Comparison of ENCODE assay signal across 8 cellular contexts in the genomic region with DNA sequence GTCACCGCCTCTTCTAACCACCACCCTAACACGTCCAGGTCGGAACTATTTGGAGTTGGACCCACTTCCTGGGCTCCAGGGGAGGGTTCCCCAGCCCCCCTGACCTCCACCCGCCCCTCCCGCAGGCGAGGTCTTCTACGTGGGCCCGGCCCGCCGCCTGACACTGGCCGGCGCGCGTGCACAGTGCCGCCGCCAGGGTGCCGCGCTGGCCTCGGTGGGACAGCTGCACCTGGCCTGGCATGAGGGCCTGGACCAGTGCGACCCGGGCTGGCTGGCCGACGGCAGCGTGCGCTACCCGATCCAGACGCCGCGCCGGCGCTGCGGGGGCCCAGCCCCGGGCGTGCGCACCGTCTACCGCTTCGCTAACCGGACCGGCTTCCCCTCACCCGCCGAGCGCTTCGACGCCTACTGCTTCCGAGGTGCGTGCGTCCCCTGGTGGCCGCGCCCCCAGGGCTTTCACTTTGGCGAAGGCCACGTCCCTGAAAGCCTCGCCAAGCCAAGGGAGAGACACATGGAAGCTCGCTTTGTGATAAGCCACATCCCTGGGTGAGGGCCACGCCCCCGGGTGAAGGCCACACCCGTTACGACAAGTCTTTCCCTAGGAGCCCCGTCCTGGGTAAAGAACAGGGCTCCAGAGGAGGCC. TPM values are rescaled to one million over a fixed set of nuclear protein-coding genes. Genes with fewer than 3 reads are reported as not detected.
A peak's percentile ranks its signal among the peaks of the same experiment; 100 is the strongest.
DNase-seq lines count a peak whose midpoint lies in the region; ATAC-seq, FAIRE-seq and TF ChIP-seq lines count a peak whose summit lies in the region.

No MANE protein-coding gene starts in this region.

- POLR2A ChIA-PET in A549 (lab: Yijun Ruan, JAX): interaction anchor here (1.3 kb wide), 1 partner anchor 22 kb away, joined by 4 read pairs; the partner anchor contains the start of gene NR2C2AP

- WGBS in A549 (ENCODE audit: missing lambda C conversion rate): 0% methylated on average over 21 of the region's 59 CpGs
- whole genome bisulfite sequencing in endodermal cell (ENCODE audit: insufficient coverage in 1 of 2, insufficient read length in 1 of 2), 2 experiments: 4% methylated on average over 26 to 59 of the region's 59 CpGs

- FAIRE-seq in A549 (lab: Jason Lieb, UNC): no peak

- DNase-seq in A549 (ENCODE audit: low read depth in 1 of 2, low spot score in 1 of 2) (peak; percentile 84 to 92), NCI-H460 (ENCODE audit: extremely low read depth, low read depth) (peak; percentile 79), endodermal cell (peak; percentile 97), NCI-H2227 treated with DMSO at 0.1 percent for 48 hours (lab: John Stamatoyannopoulos, UW) (no peak)
- DNase-seq in activated CD8-positive, alpha-beta memory T cell treated with anti-CD3 and anti-CD28 coated beads for 1 hour (ENCODE audit: extremely low read depth in 1 of 2, low read depth in 1 of 2): peak; percentile 34 to 67
- peak; percentile 47 to 54 for DNase-seq in stimulated activated CD8-positive, alpha-beta memory T cell treated with anti-CD3 and anti-CD28 coated beads, Interleukin-7, amount 100 ng/mL, for 48 hours (ENCODE audit: extremely low read depth in 1 of 2, low read depth in 1 of 2)

- H3K27me3 ChIP-seq in endodermal cell (ENCODE audit: control insufficient read depth, insufficient read depth, low read length, poor library complexity, severe bottlenecking) (peaks cover 54% of the 10 kb centered on the region), muscle layer of duodenum (ENCODE audit: low read depth, low read length) (peaks cover 22% of the 10 kb centered on the region)

- peak overlapping the region; percentile 33 for H3K4me3 Mint-ChIP-seq in endodermal cell

- peak; percentile 93 for ATAC-seq in A549
- peak; percentile 64 for ATAC-seq in GM21360 (IDR thresholded peaks at IDR 0.05; ENCODE audit: unreplicated experiment)

- H3K27ac Mint-ChIP-seq in endodermal cell: no peak overlapping the region

- H3K4me1 ChIP-seq in A549: 0 out of 3 replicates have a peak, but pooled peaks cover 6% of the 10 kb centered on the region
- no peaks in the 10 kb centered on the region for H3K4me1 ChIP-seq in endodermal cell (ENCODE audit: control insufficient read depth, insufficient read depth, low read length)
- peaks cover 0 to 11% of the 10 kb centered on the region in 2 donors for H3K4me1 ChIP-seq in muscle layer of duodenum (ENCODE audit: control insufficient read depth in 1 of 2, insufficient read depth in 2 of 2, low read length in 2 of 2)

- H3K4me1 Mint-ChIP-seq in endodermal cell: no peaks in the 10 kb centered on the region

- TF ChIP-seq RAD21 in A549 (conservative IDR thresholded peaks at IDR 0.05 in 1 of 2, IDR thresholded peaks at IDR 0.05 in 1 of 2): peak; percentile 45 to 48

- H3K27ac ChIP-seq in A549 (peak overlapping the region; percentile 55 to 78), endodermal cell (ENCODE audit: low read depth, low read length) (no peak overlapping the region), muscle layer of duodenum (ENCODE audit: low read length) (no peak overlapping the region)

- H3K9me3 ChIP-seq in A549 (no peaks in the 10 kb centered on the region), endodermal cell (ENCODE audit: control insufficient read depth, low read length) (no peaks in the 10 kb centered on the region), muscle layer of duodenum (ENCODE audit: control insufficient read depth in 1 of 2, low read length in 2 of 2) (no peaks in the 10 kb centered on the region)

- no peak overlapping the region for H3K9ac ChIP-seq in endodermal cell (ENCODE audit: extremely low read depth, low read length, poor library complexity, severe bottlenecking)

- H3K4me3 ChIP-seq in A549 (peak overlapping the region; percentile 45), endodermal cell (ENCODE audit: low read length) (peak overlapping the region; percentile 35), muscle layer of duodenum (ENCODE audit: low read depth in 1 of 2, low read length in 2 of 2) (peak overlapping the region; percentile 21 to 60)

- no peaks in the 10 kb centered on the region for H3K36me3 Mint-ChIP-seq in endodermal cell (ENCODE audit: low read depth)

- CTCF ChIA-PET in A549 (lab: Yijun Ruan, JAX): interaction anchor here (0.6 to 2.2 kb wide), 17 partner anchors 9 to 151 kb away, joined by 3 to 13 read pairs (median 4); partner anchors contain the start of genes NCAN and NR2C2AP

- H3K36me3 ChIP-seq in endodermal cell (ENCODE audit: control insufficient read depth, insufficient read depth, low read length) (no peaks in the 10 kb centered on the region), muscle layer of duodenum (ENCODE audit: control insufficient read depth in 1 of 2, insufficient read depth in 2 of 2, low read length in 2 of 2) (no peaks in the 10 kb centered on the region)

- H3K4me2 ChIP-seq in A549: peak overlapping the region; percentile 93

- peaks cover 66% of the 10 kb centered on the region for H3K27me3 Mint-ChIP-seq in endodermal cell (ENCODE audit: insufficient read depth)

- H3K9me3 Mint-ChIP-seq in endodermal cell: no peaks in the 10 kb centered on the region

- TF ChIP-seq EP300 in A549 (IDR thresholded peaks at IDR 0.05): no peak

- TF ChIP-seq POLR2A in A549 (IDR thresholded peaks at IDR 0.05; ENCODE audit: low read length): no peak

- TF ChIP-seq CTCF in A549 (IDR thresholded peaks at IDR 0.05) (peak; percentile 67), endodermal cell (conservative IDR thresholded peaks at IDR 0.05) (peak; percentile 89)

TF ChIP-seq in A549, 52 proteins besides CTCF, POLR2A, EP300 and RAD21 (continues in another document):
- TF ChIP-seq HOXB13 (CRISPR knock-in tag; IDR thresholded peaks at IDR 0.05; ENCODE audit: low read depth) (no peak), SREBF2 (IDR thresholded peaks at IDR 0.05) (no peak), RNF2 (IDR thresholded peaks at IDR 0.05; ENCODE audit: borderline replicate concordance, low read depth) (no peak), MAX (IDR thresholded peaks at IDR 0.05) (peak; percentile 84), RFX5 (IDR thresholded peaks at IDR 0.05) (no peak)

RNA-seq across cellular contexts. Expression of gene NCAN, which starts 13.2 kb away (rescaled TPM):
- polyA plus RNA-seq in A549 (2011; rRNA removed): 0.03 and 0.05 TPM in 2 replicates
- 0.03 TPM in 2 replicates for polyA plus RNA-seq in A549 (2012; cell fraction: cytosol; rRNA removed)
- 0.02 and 0.04 TPM in 2 replicates for polyA plus RNA-seq in A549 (2012; cell fraction: nucleus; rRNA removed)
- 0.01 to 0.03 TPM in 2 of 3 replicates, not detected in the other for polyA plus RNA-seq in A549 (2017; fragmentation: RNase III; extraction: RNeasy Plus Mini Kit Qiagen cat#74134 plus additional on column Dnase treatment)
- 0.15 and 0.74 TPM in 2 replicates for polyA minus RNA-seq in A549 (2011; rRNA and poly(A)+ RNA removed)
- 0.05 TPM in 1 of 2 replicates, not detected in the other for total RNA-seq in NCI-H460 (2014; rRNA removed; shearing (Covaris generic))
- not detected in 2 replicates for polyA plus RNA-seq in NCI-H460 (2014; cell fraction: nucleus; rRNA removed)
- 1 to 10 TPM in 1 of 2 donors, under 1 TPM in 1; 0.77 to 4.2 TPM for total RNA-seq in endodermal cell
- polyA plus RNA-seq in endodermal cell (2013, experiment 1 of 2): 12.7 TPM
- 11.5 TPM for polyA plus RNA-seq in endodermal cell (2013, experiment 2 of 2)

RNA-seq across cellular contexts. Expression of gene NR2C2AP, which starts 21.8 kb away (rescaled TPM):
- 19.3 and 20.0 TPM in 2 replicates for polyA plus RNA-seq in A549 (2011; rRNA removed)
- polyA plus RNA-seq in A549 (2012; cell fraction: cytosol; rRNA removed): 28.1 and 30.6 TPM in 2 replicates
- polyA plus RNA-seq in A549 (2012; cell fraction: nucleus; rRNA removed): 30.0 and 32.7 TPM in 2 replicates
- polyA plus RNA-seq in A549 (2017; fragmentation: RNase III; extraction: RNeasy Plus Mini Kit Qiagen cat#74134 plus additional on column Dnase treatment): 24.1 to 24.8 TPM (median 24.6 TPM) in 3 replicates
- 13.2 and 16.3 TPM in 2 replicates for polyA minus RNA-seq in A549 (2011; rRNA and poly(A)+ RNA removed)
- total RNA-seq in NCI-H460 (2014; rRNA removed; shearing (Covaris generic)): 22.3 and 25.3 TPM in 2 replicates
- 45.1 and 60.0 TPM in 2 replicates for polyA plus RNA-seq in NCI-H460 (2014; cell fraction: nucleus; rRNA removed)
- 10 to 100 TPM; 14.7 to 17.2 TPM for total RNA-seq in endodermal cell
- polyA plus RNA-seq in endodermal cell (2013, experiment 1 of 2): 9.3 TPM
- 9.3 TPM for polyA plus RNA-seq in endodermal cell (2013, experiment 2 of 2)

RNA-seq across cellular contexts. Expression of gene RFXANK, which starts 32.9 kb away (rescaled TPM):
- polyA plus RNA-seq in A549 (2011; rRNA removed): 23.4 and 24.3 TPM in 2 replicates
- 47.4 and 49.6 TPM in 2 replicates for polyA plus RNA-seq in A549 (2012; cell fraction: cytosol; rRNA removed)
- polyA plus RNA-seq in A549 (2012; cell fraction: nucleus; rRNA removed): 100 and 110 TPM in 2 replicates
- polyA plus RNA-seq in A549 (2017; fragmentation: RNase III; extraction: RNeasy Plus Mini Kit Qiagen cat#74134 plus additional on column Dnase treatment): 30.0 to 32.3 TPM (median 30.6 TPM) in 3 replicates
- polyA minus RNA-seq in A549 (2011; rRNA and poly(A)+ RNA removed): 34.3 and 39.4 TPM in 2 replicates
- total RNA-seq in NCI-H460 (2014; rRNA removed; shearing (Covaris generic)): 34.8 and 39.3 TPM in 2 replicates
- polyA plus RNA-seq in NCI-H460 (2014; cell fraction: nucleus; rRNA removed): 32.8 and 62.9 TPM in 2 replicates
- 100 to 1,000 TPM; 117 to 122 TPM for total RNA-seq in endodermal cell
- polyA plus RNA-seq in endodermal cell (2013, experiment 1 of 2): 85.2 TPM
- 71.0 TPM for polyA plus RNA-seq in endodermal cell (2013, experiment 2 of 2)

RNA-seq across cellular contexts. Expression of gene BORCS8, which starts 33.0 kb away (rescaled TPM):
- polyA plus RNA-seq in A549 (2011; rRNA removed) (7.2 and 9.1 TPM in 2 replicates), A549 (2017; fragmentation: RNase III; extraction: RNeasy Plus Mini Kit Qiagen cat#74134 plus additional on column Dnase treatment) (10.6 to 12.3 TPM (median 11.5 TPM) in 3 replicates)
- polyA plus RNA-seq in A549 (2012; cell fraction: cytosol; rRNA removed): 20.2 and 23.6 TPM in 2 replicates
- 21.1 and 21.2 TPM in 2 replicates for polyA plus RNA-seq in A549 (2012; cell fraction: nucleus; rRNA removed)
- polyA minus RNA-seq in A549 (2011; rRNA and poly(A)+ RNA removed): 10.7 and 12.3 TPM in 2 replicates
- total RNA-seq in NCI-H460 (2014; rRNA removed; shearing (Covaris generic)): 9.6 and 11.2 TPM in 2 replicates
- polyA plus RNA-seq in NCI-H460 (2014; cell fraction: nucleus; rRNA removed): 19.8 and 55.2 TPM in 2 replicates
- 10 to 100 TPM; 22.6 to 34.3 TPM for total RNA-seq in endodermal cell
- 18.4 TPM for polyA plus RNA-seq in endodermal cell (2013, experiment 1 of 2)
- polyA plus RNA-seq in endodermal cell (2013, experiment 2 of 2): 15.1 TPM

RNA-seq across cellular contexts. Expression of gene TM6SF2, which starts 48.1 kb away (rescaled TPM):
- polyA plus RNA-seq in A549 (2011; rRNA removed) (0.45 and 0.62 TPM in 2 replicates), A549 (2017; fragmentation: RNase III; extraction: RNeasy Plus Mini Kit Qiagen cat#74134 plus additional on column Dnase treatment) (0.54 to 0.88 TPM (median 0.65 TPM) in 3 replicates)
- polyA plus RNA-seq in A549 (2012; cell fraction: cytosol; rRNA removed): 0.46 and 0.57 TPM in 2 replicates
- 1.9 and 2.0 TPM in 2 replicates for polyA plus RNA-seq in A549 (2012; cell fraction: nucleus; rRNA removed)
- polyA minus RNA-seq in A549 (2011; rRNA and poly(A)+ RNA removed): 0.58 TPM in 2 replicates
- total RNA-seq in NCI-H460 (2014; rRNA removed; shearing (Covaris generic)): 0.07 TPM in 1 of 2 replicates, not detected in the other
- 0.24 and 0.64 TPM in 2 replicates for polyA plus RNA-seq in NCI-H460 (2014; cell fraction: nucleus; rRNA removed)
- 10 to 100 TPM in 1 of 2 donors, 1 to 10 TPM in 1; 8.2 to 13.1 TPM for total RNA-seq in endodermal cell
- 6.8 TPM for polyA plus RNA-seq in endodermal cell (2013, experiment 1 of 2)
- 5.3 TPM for polyA plus RNA-seq in endodermal cell (2013, experiment 2 of 2)

Comparison
In these comparisons a context has a peak if more than half of its experiments do, and no peak if none do; other contexts are left out.
1. H3K27ac ChIP-seq: peak in A549 (2 of 2); none in endodermal cell (single experiment) and muscle layer of duodenum (single experiment).
2. Peak in every context shown above with its lines, with median percentiles within 50 percentile points of each other: H3K4me3 ChIP-seq.